Comparison of ENCODE assay signal across 23 cellular contexts in the genomic region with DNA sequence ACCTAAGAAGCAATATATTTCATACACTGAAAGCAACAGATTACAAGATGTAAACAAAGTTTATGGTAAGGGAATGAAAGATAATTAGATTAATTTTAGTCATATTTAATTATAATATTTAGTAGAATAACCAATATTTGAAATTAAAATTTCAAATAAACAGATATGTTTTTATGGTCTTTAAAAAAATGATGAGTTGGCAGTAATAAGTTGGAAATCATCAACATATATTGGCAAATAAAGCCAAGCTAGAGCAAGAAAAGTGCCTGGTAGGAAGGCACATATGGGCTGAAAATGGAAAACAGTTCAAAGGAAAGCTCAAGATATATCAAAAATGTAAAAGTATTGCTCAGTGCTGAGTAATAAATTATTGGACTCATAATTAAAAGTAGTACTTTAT.
DNase-seq lines count a peak whose midpoint lies in the region; ATAC-seq, FAIRE-seq and TF ChIP-seq lines count a peak whose summit lies in the region.
"Had no signal": no experiment of that assay in that cellular context is flagged by ENCODE, and none has a peak within 500 bp of the region (broad histone marks: within the 10 kb centered on the region; RNA-seq: fewer than 3 reads in every experiment).

No MANE protein-coding gene starts in this region.

- H4K91ac ChIP-seq in IMR-90 (ENCODE audit: insufficient read depth, low read depth, low read length), result no peak overlapping the region

- H3K14ac ChIP-seq in IMR-90 (replicated peaks; ENCODE audit: low read depth, low read length), result no peak overlapping the region

- dilution Hi-C loops in IMR-90 (cut with HindIII; ENCODE audit: low sequenced_read_pairs, unreplicated experiment), result no loop called here

- in situ Hi-C loops in HepG2 (cut with HindIII; ENCODE audit: extremely low pct_ligation_motif_present, low pct_unique_long_range_greater_than_20kb), result no loop called here
- in situ Hi-C loops in IMR-90 (cut with MboI; ENCODE audit: low sequenced_read_pairs), result no loop called here
- in situ Hi-C loops in K562 (cut with MboI), result no loop called here

- no peaks in the 10 kb centered on the region for H3K4me1 ChIP-seq in HepG2 (ENCODE audit: insufficient read depth, low read length)
- H3K4me1 ChIP-seq in right lobe of liver, result no peaks in the 10 kb centered on the region
- no peaks in the 10 kb centered on the region for H3K4me1 ChIP-seq in IMR-90 (ENCODE audit: control insufficient read depth, insufficient read depth, low read length)
- no peaks in the 10 kb centered on the region for H3K4me1 ChIP-seq in K562 (replicated peaks in 1 of 2; ENCODE audit: control insufficient read depth in 2 of 2, insufficient read depth in 2 of 2, low read length in 2 of 2)
- no peaks in the 10 kb centered on the region for H3K4me1 ChIP-seq in kidney (ENCODE audit: control insufficient read depth in 1 of 2, insufficient read depth in 1 of 2, low read depth in 1 of 2, low read length in 2 of 2)
- H3K4me1 ChIP-seq: BE2C had no signal

- TF ChIP-seq POLR2A in HepG2 (IDR thresholded peaks at IDR 0.05; ENCODE audit: insufficient read depth in 1 of 2, low read depth in 2 of 2, low read length in 2 of 2) (no peak), right lobe of liver (IDR thresholded peaks at IDR 0.05) (no peak), IMR-90 (IDR thresholded peaks at IDR 0.05; ENCODE audit: low read depth, low read length) (no peak), K562 (conservative IDR thresholded peaks at IDR 0.05) (no peak)

- no peak overlapping the region for H2AK5ac ChIP-seq in IMR-90 (ENCODE audit: low read depth, low read length)

- H4K20me1 ChIP-seq in HepG2 (ENCODE audit: insufficient read depth, low read length) (no peaks in the 10 kb centered on the region), IMR-90 (ENCODE audit: insufficient read depth, low read length) (no peaks in the 10 kb centered on the region), K562 (replicated peaks; ENCODE audit: control insufficient read depth, insufficient read depth, low read length) (no peaks in the 10 kb centered on the region)
- H4K20me1 ChIP-seq: BLaER1 had no signal

- FAIRE-seq in HepG2 (lab: Jason Lieb, UNC), result no peak
- no peak for FAIRE-seq in K562 (lab: Jason Lieb, UNC)
- peak; percentile 46 for FAIRE-seq in kidney (lab: Jason Lieb, UNC)
- FAIRE-seq: GM12878, GM18507 had no signal

- no peak overlapping the region for H3K23ac ChIP-seq in IMR-90 (ENCODE audit: low read depth, low read length)

- no peak overlapping the region for H4K8ac ChIP-seq in IMR-90 (ENCODE audit: low read depth in 2 of 2, low read length in 2 of 2)

- no peaks in the 10 kb centered on the region for H3K36me3 ChIP-seq in HepG2 (replicated peaks in 1 of 2; ENCODE audit: control insufficient read depth in 1 of 2, insufficient read depth in 2 of 2, low read length in 2 of 2)
- no peaks in the 10 kb centered on the region for H3K36me3 ChIP-seq in right lobe of liver
- no peaks in the 10 kb centered on the region for H3K36me3 ChIP-seq in IMR-90 (ENCODE audit: control insufficient read depth, insufficient read depth, low read length)
- H3K36me3 ChIP-seq in K562 (ENCODE audit: control insufficient read depth, insufficient read depth, low read length), result no peaks in the 10 kb centered on the region
- H3K36me3 ChIP-seq in kidney (ENCODE audit: control insufficient read depth in 1 of 2, insufficient read depth in 2 of 2, low read length in 2 of 2), result no peaks in the 10 kb centered on the region
- H3K36me3 ChIP-seq: BE2C, BLaER1 had no signal

- TF ChIP-seq CTCF in HepG2 (CRISPR knock-in tag; IDR thresholded peaks at IDR 0.05) (no peak), right lobe of liver (IDR thresholded peaks at IDR 0.05) (no peak), IMR-90 (conservative IDR thresholded peaks at IDR 0.05; ENCODE audit: low read depth, low read length) (no peak), K562 (IDR thresholded peaks at IDR 0.05 in 2 of 3, conservative IDR thresholded peaks at IDR 0.05 in 1 of 3; ENCODE audit: insufficient read depth in 2 of 3, low read depth in 1 of 3, low read length in 3 of 3) (no peak), kidney (IDR thresholded peaks at IDR 0.05; ENCODE audit: borderline replicate concordance, extremely low read depth, insufficient read depth) (no peak)

- H3K4me2 ChIP-seq in HepG2 (ENCODE audit: low read depth, low read length), result no peak overlapping the region
- no peak overlapping the region for H3K4me2 ChIP-seq in IMR-90 (ENCODE audit: low read depth, low read length)
- no peak overlapping the region for H3K4me2 ChIP-seq in K562 (ENCODE audit: insufficient read depth, low read length)
- H3K4me2 ChIP-seq: BLaER1 had no signal

- H2BK20ac ChIP-seq in IMR-90 (ENCODE audit: low read depth, low read length), result no peak overlapping the region

- no peak for ATAC-seq in HepG2
- no peak for ATAC-seq in right lobe of liver
- no peak for ATAC-seq in IMR-90 (ENCODE audit: low read depth)
- no peak for ATAC-seq in K562
- ATAC-seq in left colon, result no peak
- ATAC-seq: GM12878 had no signal

- BruUV-seq in HepG2 (replicated peaks; lab: Mats Ljungman, UMichigan) (no TSS peak), IMR-90 (replicated peaks; lab: Mats Ljungman, UMichigan) (no TSS peak), K562 (replicated peaks; lab: Mats Ljungman, UMichigan) (no TSS peak)

- no peak overlapping the region for H3K56ac ChIP-seq in IMR-90 (ENCODE audit: extremely low read depth, insufficient read depth, low read length)

- TF ChIP-seq EP300 in HepG2 (IDR thresholded peaks at IDR 0.05; ENCODE audit: low read depth in 2 of 2, low read length in 2 of 2) (no peak), HepG2 (CRISPR knock-in tag; IDR thresholded peaks at IDR 0.05; ENCODE audit: borderline replicate concordance) (no peak), K562 (IDR thresholded peaks at IDR 0.05; ENCODE audit: low read length) (no peak)

- H2BK15ac ChIP-seq in IMR-90 (ENCODE audit: low read depth, low read length), result no peak overlapping the region

- CTCF ChIA-PET in HepG2 (lab: Yijun Ruan, JAX; ENCODE audit: low intra/inter-chr PET ratio, low total read pairs), result no interaction called here
- CTCF ChIA-PET in IMR-90 (lab: Yijun Ruan, JAX), result no interaction called here
- CTCF ChIA-PET in K562 (lab: Yijun Ruan, JAX; ENCODE audit: low intra/inter-chr PET ratio), result no interaction called here

- no peaks in the 10 kb centered on the region for H3K79me2 ChIP-seq in HepG2 (ENCODE audit: insufficient read depth, low read length)
- H3K79me2 ChIP-seq in K562 (ENCODE audit: control insufficient read depth, insufficient read depth, low read length), result no peaks in the 10 kb centered on the region

- no peak overlapping the region for H2BK5ac ChIP-seq in IMR-90 (ENCODE audit: low read depth, low read length, poor library complexity, severe bottlenecking)

- no peak overlapping the region for H3K18ac ChIP-seq in IMR-90 (ENCODE audit: low read depth, low read length)

- H4K5ac ChIP-seq in IMR-90 (ENCODE audit: low read depth, low read length), result no peak overlapping the region

- no peak overlapping the region for H2AK9ac ChIP-seq in IMR-90 (replicated peaks; ENCODE audit: low read depth, low read length, poor library complexity)

- H3K27ac ChIP-seq in HepG2 (ENCODE audit: extremely low read length, insufficient read depth, low read length) (no peak overlapping the region), right lobe of liver (no peak overlapping the region), IMR-90 (ENCODE audit: insufficient read depth, low read length) (no peak overlapping the region), K562 (ENCODE audit: extremely low read depth, low read depth, low read length) (no peak overlapping the region), kidney (ENCODE audit: low read depth in 2 of 2, low read length in 2 of 2) (no peak overlapping the region)
- H3K27ac ChIP-seq: 22Rv1, BLaER1 had no signal

- H3K9ac ChIP-seq in HepG2 (ENCODE audit: insufficient read depth, low read depth, low read length), result no peak overlapping the region
- H3K9ac ChIP-seq in IMR-90 (ENCODE audit: low read depth, low read length), result no peak overlapping the region
- H3K9ac ChIP-seq in K562 (ENCODE audit: insufficient read depth in 1 of 2, low read depth in 2 of 2, low read length in 2 of 2), result no peak overlapping the region
- H3K9ac ChIP-seq in kidney (ENCODE audit: low read length in 2 of 2), result no peak overlapping the region
- H3K9ac ChIP-seq: BLaER1 had no signal

- H3K27me3 ChIP-seq in HepG2 (ENCODE audit: control insufficient read depth in 1 of 2, insufficient read depth in 2 of 2, low read length in 2 of 2) (no peaks in the 10 kb centered on the region), right lobe of liver (no peaks in the 10 kb centered on the region), IMR-90 (ENCODE audit: control insufficient read depth, insufficient read depth, low read length) (no peaks in the 10 kb centered on the region), K562 (ENCODE audit: control insufficient read depth in 2 of 2, insufficient read depth in 2 of 2, low read length in 2 of 2) (no peaks in the 10 kb centered on the region)
- H3K27me3 ChIP-seq: BE2C, BLaER1 had no signal

- no peaks in the 10 kb centered on the region for H3K9me1 ChIP-seq in IMR-90 (ENCODE audit: insufficient read depth, low read length)
- no peaks in the 10 kb centered on the region for H3K9me1 ChIP-seq in K562 (ENCODE audit: control insufficient read depth, insufficient read depth, low read length)

- DNase-seq in HepG2 (ENCODE audit: low spot score) (no peak), right lobe of liver (no peak), IMR-90 (no peak), K562 (ENCODE audit: extremely low read depth in 1 of 4, low spot score in 3 of 4) (no peak), kidney (no peak), GDM1 (lab: John Stamatoyannopoulos, UW) (no peak), DMS53 treated with DMSO at 0.1 percent for 48 hours (lab: John Stamatoyannopoulos, UW; ENCODE audit: unreplicated experiment) (no peak), left colon (no peak)
- DNase-seq: ACHN; BE2C; C1 segment of cervical spinal cord; CD4-positive, alpha-beta memory T cell; CD4-positive, CD25-positive, alpha-beta regulatory T cell; CD8-positive, alpha-beta memory T cell; COR-L47; DMS 273 treated with DMSO at 0.1 percent for 48 hours; DMS153; DMS53; DMS79 treated with DMSO at 0.1 percent for 48 hours had no signal

- H3K4me3 ChIP-seq in HepG2 (replicated peaks in 1 of 3; ENCODE audit: insufficient read depth in 1 of 3, low read depth in 2 of 3, low read length in 3 of 3) (no peak overlapping the region), right lobe of liver (no peak overlapping the region), IMR-90 (ENCODE audit: insufficient read depth, low read depth, low read length) (no peak overlapping the region), K562 (no peak overlapping the region), kidney (ENCODE audit: low read length in 2 of 2) (no peak overlapping the region)
- H3K4me3 ChIP-seq: BLaER1, GM12878 had no signal

- no peak for TF ChIP-seq RAD21 in HepG2 (CRISPR knock-in tag; IDR thresholded peaks at IDR 0.05)
- no peak for TF ChIP-seq RAD21 in IMR-90 (IDR thresholded peaks at IDR 0.05; ENCODE audit: low read length)
- no peak for TF ChIP-seq RAD21 in K562 (CRISPR knock-in tag; conservative IDR thresholded peaks at IDR 0.05 in 1 of 2, IDR thresholded peaks at IDR 0.05 in 1 of 2)

- H2AFZ ChIP-seq in HepG2 (ENCODE audit: low read length) (no peak overlapping the region), IMR-90 (replicated peaks; ENCODE audit: low read length, poor library complexity) (no peak overlapping the region), K562 (ENCODE audit: low read depth, low read length) (no peak overlapping the region)

- H2BK120ac ChIP-seq in IMR-90 (ENCODE audit: low read depth, low read length), result no peak overlapping the region

- POLR2A ChIA-PET in HepG2 (lab: Yijun Ruan, JAX), result no interaction called here
- POLR2A ChIA-PET in IMR-90 (lab: Charles Lee; ENCODE audit: unreplicated experiment), result no interaction called here
- POLR2A ChIA-PET in K562 (lab: Yijun Ruan, JAX), result no interaction called here

- intact Hi-C loops in HepG2 (cut with micrococcal nuclease; ENCODE audit: unreplicated experiment) (no loop called here), right lobe of liver (cut with DNase I) (no loop called here), IMR-90 (cut with micrococcal nuclease) (no loop called here), K562 (cut with micrococcal nuclease) (no loop called here), kidney (cut with DNase I) (no loop called here), left colon (cut with DNase I, micrococcal nuclease) (no loop called here)

- no peaks in the 10 kb centered on the region for H3K79me1 ChIP-seq in IMR-90 (ENCODE audit: low read depth in 1 of 2, low read length in 2 of 2)

- 0 out of 2 replicates have a peak, but pooled peaks cover 6% of the 10 kb centered on the region for H3K9me3 ChIP-seq in HepG2 (ENCODE audit: low read length)
- H3K9me3 ChIP-seq in right lobe of liver, result no peaks in the 10 kb centered on the region
- peaks cover 8% of the 10 kb centered on the region for H3K9me3 ChIP-seq in IMR-90 (ENCODE audit: control insufficient read depth, insufficient read depth, low read length)
- H3K9me3 ChIP-seq in K562 (replicated peaks; ENCODE audit: control insufficient read depth, insufficient read depth, low read depth, low read length), result no peaks in the 10 kb centered on the region
- H3K9me3 ChIP-seq in kidney (ENCODE audit: control insufficient read depth in 1 of 2, low read length in 2 of 2), result no peaks in the 10 kb centered on the region
- H3K9me3 ChIP-seq: BE2C had no signal

- H3K4ac ChIP-seq in IMR-90 (ENCODE audit: low read depth, low read length), result no peak overlapping the region
